35 cellular contexts compared by ENCODE assay signal in genomic region chrX:153456704-153457103, GRCh38. TPM values are rescaled to one million over a fixed set of nuclear protein-coding genes. Genes with fewer than 3 reads are reported as not detected.
"Had no signal": no experiment of that assay in that cellular context is flagged by ENCODE, and none has a peak within 500 bp of the region (broad histone marks: within the 10 kb centered on the region; RNA-seq: fewer than 3 reads in every experiment).

No MANE protein-coding gene starts in this region.

- H3K9me3 ChIP-seq: body of pancreas, gastrocnemius medialis, heart left ventricle had no signal

- H3K36me3 Mint-ChIP-seq: activated naive CD8-positive, alpha-beta T cell had no signal

- H3K4me3 Mint-ChIP-seq: activated CD4-positive, alpha-beta memory T cell treated with anti-CD3 and anti-CD28 coated beads for 36 hours; activated CD4-positive, alpha-beta T cell treated with anti-CD3 and anti-CD28 coated beads for 36 hours; activated CD4-positive, alpha-beta T cell treated with anti-CD3 and anti-CD28 coated beads, Interleukin-2, amount 10 ng/mL, durations not matched to agents 24 days and 14 days; activated CD8-positive, alpha-beta memory T cell treated with anti-CD3 and anti-CD28 coated beads, Interleukin-2, amount 10 ng/mL, durations not matched to agents 7 days and 5 days; activated CD8-positive, alpha-beta T cell treated with anti-CD3 and anti-CD28 coated beads, Interleukin-2, amount 10 ng/mL, durations not matched to agents 7 days and 5 days; activated naive CD8-positive, alpha-beta T cell; dendritic cell treated with granulocyte-macrophage colony-stimulating factor and Interleukin-4, amounts not matched to agents 40 ng/mL and 50 ng/mL, for 4 days; endodermal cell; T-helper 17 cell; T-helper 2 cell treated with Interferon-gamma antibody and Interleukin-4, amounts not matched to agents 5 μg/mL and 100 μg/mL, for 36 hours had no signal

- H3K4me3 ChIP-seq: body of pancreas, coronary artery, dorsolateral prefrontal cortex, gastrocnemius medialis, heart left ventricle had no signal

- H3K27me3 Mint-ChIP-seq: activated CD4-positive, alpha-beta memory T cell treated with anti-CD3 and anti-CD28 coated beads for 36 hours; activated CD4-positive, alpha-beta T cell treated with anti-CD3 and anti-CD28 coated beads for 36 hours; activated CD4-positive, alpha-beta T cell treated with anti-CD3 and anti-CD28 coated beads, Interleukin-2, amount 10 ng/mL, durations not matched to agents 24 days and 14 days; activated CD8-positive, alpha-beta memory T cell treated with anti-CD3 and anti-CD28 coated beads, Interleukin-2, amount 10 ng/mL, durations not matched to agents 7 days and 5 days; activated naive CD8-positive, alpha-beta T cell; dendritic cell treated with granulocyte-macrophage colony-stimulating factor and Interleukin-4, amounts not matched to agents 40 ng/mL and 50 ng/mL, for 4 days; T-helper 17 cell had no signal

- H3K4me1 Mint-ChIP-seq: activated CD4-positive, alpha-beta T cell treated with anti-CD3 and anti-CD28 coated beads for 36 hours; activated CD4-positive, alpha-beta T cell treated with anti-CD3 and anti-CD28 coated beads, Interleukin-2, amount 10 ng/mL, durations not matched to agents 24 days and 14 days; activated CD8-positive, alpha-beta memory T cell treated with anti-CD3 and anti-CD28 coated beads, Interleukin-2, amount 10 ng/mL, durations not matched to agents 7 days and 5 days; endodermal cell; T-helper 17 cell had no signal

- ATAC-seq: activated CD4-positive, alpha-beta T cell treated with anti-CD3 and anti-CD28 coated beads for 36 hours; activated CD8-positive, alpha-beta memory T cell treated with anti-CD3 and anti-CD28 coated beads, Interleukin-2, amount 10 ng/mL, durations not matched to agents 7 days and 5 days; activated CD8-positive, alpha-beta T cell treated with anti-CD3 and anti-CD28 coated beads, Interleukin-2, amount 10 ng/mL, durations not matched to agents 7 days and 5 days; body of pancreas; foreskin keratinocyte; T-helper 17 cell had no signal

- H3K9me3 Mint-ChIP-seq: activated CD4-positive, alpha-beta memory T cell treated with anti-CD3 and anti-CD28 coated beads for 36 hours; activated CD4-positive, alpha-beta T cell treated with anti-CD3 and anti-CD28 coated beads, Interleukin-2, amount 10 ng/mL, durations not matched to agents 24 days and 14 days; dendritic cell treated with granulocyte-macrophage colony-stimulating factor and Interleukin-4, amounts not matched to agents 40 ng/mL and 50 ng/mL, for 4 days; T-helper 2 cell treated with Interferon-gamma antibody and Interleukin-4, amounts not matched to agents 5 μg/mL and 100 μg/mL, for 36 hours had no signal

- DNase-seq: activated CD4-positive, alpha-beta memory T cell treated with anti-CD3 and anti-CD28 coated beads for 36 hours; activated CD4-positive, alpha-beta T cell treated with anti-CD3 and anti-CD28 coated beads for 36 hours; activated CD4-positive, alpha-beta T cell treated with anti-CD3 and anti-CD28 coated beads, Interleukin-2, amount 10 ng/mL, durations not matched to agents 24 days and 14 days; activated CD4-positive, CD25-positive, alpha-beta regulatory T cell; activated CD4-positive, CD25-positive, alpha-beta regulatory T cell treated with anti-CD3 and anti-CD28 coated beads, Interleukin-2, amount 50 U/mL, for 72 hours; activated CD8-positive, alpha-beta memory T cell treated with anti-CD3 and anti-CD28 coated beads, Interleukin-2, amount 10 ng/mL, durations not matched to agents 7 days and 5 days; activated CD8-positive, alpha-beta memory T cell treated with anti-CD3 and anti-CD28 coated beads, Interleukin-2, amount 50 U/mL, for 4 hours; activated CD8-positive, alpha-beta T cell treated with anti-CD3 and anti-CD28 coated beads, Interleukin-2, amount 10 ng/mL, durations not matched to agents 7 days and 5 days; activated gamma-delta T cell; activated naive CD4-positive, alpha-beta T cell; activated naive CD4-positive, alpha-beta T cell treated with anti-CD3 and anti-CD28 coated beads, Interleukin-2, amount 50 U/mL, for 16 hours; activated T-cell treated with anti-CD3 and anti-CD28 coated beads, Interleukin-2, amount 50 U/mL, for 1 hour; activated T-cell treated with anti-CD3 and anti-CD28 coated beads, Interleukin-2, amount 50 U/mL, for 48 hours; amniotic stem cell; body of pancreas; central memory CD4-positive, alpha-beta T cell; cerebellar nuclear complex; effector memory CD4-positive, alpha-beta T cell; endodermal cell; foreskin keratinocyte; T-helper 1 cell; T-helper 17 cell; T1000 had no signal

- H3K27me3 ChIP-seq: body of pancreas, foreskin keratinocyte, gastrocnemius medialis, heart left ventricle had no signal

- H3K4me1 ChIP-seq: body of pancreas, foreskin keratinocyte had no signal

- H3K27ac ChIP-seq: body of pancreas, coronary artery, foreskin keratinocyte, gastrocnemius medialis, heart left ventricle had no signal

- H3K27ac Mint-ChIP-seq: activated CD4-positive, alpha-beta memory T cell treated with anti-CD3 and anti-CD28 coated beads for 36 hours; activated CD4-positive, alpha-beta T cell treated with anti-CD3 and anti-CD28 coated beads for 36 hours; activated CD4-positive, alpha-beta T cell treated with anti-CD3 and anti-CD28 coated beads, Interleukin-2, amount 10 ng/mL, durations not matched to agents 24 days and 14 days; activated CD8-positive, alpha-beta memory T cell treated with anti-CD3 and anti-CD28 coated beads, Interleukin-2, amount 10 ng/mL, durations not matched to agents 7 days and 5 days; activated CD8-positive, alpha-beta T cell treated with anti-CD3 and anti-CD28 coated beads, Interleukin-2, amount 10 ng/mL, durations not matched to agents 7 days and 5 days; activated naive CD8-positive, alpha-beta T cell; dendritic cell treated with granulocyte-macrophage colony-stimulating factor and Interleukin-4, amounts not matched to agents 40 ng/mL and 50 ng/mL, for 4 days; endodermal cell; T-helper 17 cell; T-helper 2 cell treated with Interferon-gamma antibody and Interleukin-4, amounts not matched to agents 5 μg/mL and 100 μg/mL, for 36 hours had no signal

RNA-seq across cellular contexts. Expression of gene TREX2, which starts 10.8 kb away (rescaled TPM):
- total RNA-seq: epithelial cell of proximal tubule had no signal

RNA-seq across cellular contexts. Expression of gene BGN, which starts 38.1 kb away (rescaled TPM):
- total RNA-seq: activated CD4-positive, alpha-beta memory T cell treated with anti-CD3 and anti-CD28 coated beads for 36 hours; activated CD4-positive, alpha-beta T cell treated with anti-CD3 and anti-CD28 coated beads for 36 hours; activated CD4-positive, alpha-beta T cell treated with anti-CD3 and anti-CD28 coated beads, Interleukin-2, amount 10 ng/mL, durations not matched to agents 24 days and 14 days; activated CD8-positive, alpha-beta memory T cell treated with anti-CD3 and anti-CD28 coated beads for 36 hours; activated CD8-positive, alpha-beta memory T cell treated with anti-CD3 and anti-CD28 coated beads, Interleukin-2, amount 10 ng/mL, durations not matched to agents 7 days and 5 days; activated CD8-positive, alpha-beta T cell treated with anti-CD3 and anti-CD28 coated beads, Interleukin-2, amount 10 ng/mL, durations not matched to agents 7 days and 5 days; T-helper 17 cell had no signal

RNA-seq across cellular contexts. Expression of gene PNMA6E, which starts 55.6 kb away (rescaled TPM):
- total RNA-seq: activated CD4-positive, alpha-beta memory T cell treated with anti-CD3 and anti-CD28 coated beads for 36 hours; activated CD4-positive, alpha-beta T cell treated with anti-CD3 and anti-CD28 coated beads for 36 hours; activated CD4-positive, alpha-beta T cell treated with anti-CD3 and anti-CD28 coated beads, Interleukin-2, amount 10 ng/mL, durations not matched to agents 24 days and 14 days; activated CD8-positive, alpha-beta memory T cell treated with anti-CD3 and anti-CD28 coated beads for 36 hours; activated CD8-positive, alpha-beta memory T cell treated with anti-CD3 and anti-CD28 coated beads, Interleukin-2, amount 10 ng/mL, durations not matched to agents 7 days and 5 days; activated CD8-positive, alpha-beta T cell treated with anti-CD3 and anti-CD28 coated beads, Interleukin-2, amount 10 ng/mL, durations not matched to agents 7 days and 5 days; aorta; body of pancreas; endodermal cell; epithelial cell of proximal tubule; esophagus mucosa; foreskin keratinocyte; gastrocnemius medialis; heart left ventricle; T-helper 17 cell had no signal
- polyA plus RNA-seq: adipose tissue, aorta, foreskin keratinocyte, heart left ventricle had no signal
